17 cellular contexts compared by ENCODE assay signal in the genomic region with DNA sequence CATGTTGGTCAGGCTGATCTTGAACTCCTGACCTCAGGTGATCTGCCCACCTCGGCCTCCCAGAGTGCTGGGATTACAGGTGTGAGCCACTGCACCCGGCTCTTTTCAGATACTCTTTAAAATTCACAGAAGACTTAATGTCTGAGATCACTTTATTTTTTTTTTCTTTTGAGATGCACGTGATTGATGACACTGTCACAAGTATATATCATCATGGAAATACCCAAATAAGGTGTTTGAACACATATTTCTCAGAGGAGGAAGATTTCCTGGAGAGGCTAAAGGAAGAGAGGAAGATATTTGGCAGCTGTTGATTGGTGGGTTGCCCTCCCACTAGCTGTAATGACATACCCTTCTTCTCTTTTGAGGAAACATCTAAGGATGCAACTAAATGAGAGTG.
A peak's percentile ranks its signal among the peaks of the same experiment; 100 is the strongest.
DNase-seq lines count a peak whose midpoint lies in the region; ATAC-seq, FAIRE-seq and TF ChIP-seq lines count a peak whose summit lies in the region.
"Had no signal": no experiment of that assay in that cellular context is flagged by ENCODE, and none has a peak within 500 bp of the region (broad histone marks: within the 10 kb centered on the region; RNA-seq: fewer than 3 reads in every experiment).

No MANE protein-coding gene starts in this region.

- peaks cover 4 to 27% of the 10 kb centered on the region in 2 experiments; a peak in 3 of 5 replicates for H3K4me1 ChIP-seq in K562 (replicated peaks in 1 of 2; ENCODE audit: control insufficient read depth in 2 of 2, insufficient read depth in 2 of 2, low read length in 2 of 2)

- no peak for TF ChIP-seq RAD21 in K562 (CRISPR knock-in tag; conservative IDR thresholded peaks at IDR 0.05 in 1 of 2, IDR thresholded peaks at IDR 0.05 in 1 of 2)

- no peak overlapping the region for H3K9ac ChIP-seq in K562 (ENCODE audit: insufficient read depth in 1 of 2, low read depth in 2 of 2, low read length in 2 of 2)
- H3K9ac ChIP-seq: parathyroid adenoma had no signal

- POLR2A ChIA-PET in K562 (lab: Yijun Ruan, JAX), result interaction anchor here (0.7 to 1.9 kb wide), 3 partner anchors 42 to 231 kb away, joined by 3 to 7 read pairs (median 5); a partner anchor contains a TSS

- no peak for TF ChIP-seq CTCF in K562 (IDR thresholded peaks at IDR 0.05 in 2 of 3, conservative IDR thresholded peaks at IDR 0.05 in 1 of 3; ENCODE audit: insufficient read depth in 2 of 3, low read depth in 1 of 3, low read length in 3 of 3)

- ATAC-seq in GM19035 (IDR thresholded peaks at IDR 0.05; ENCODE audit: unreplicated experiment) (peak; percentile 7), GM21717 (IDR thresholded peaks at IDR 0.05; ENCODE audit: unreplicated experiment) (peak; percentile 18), HG03108 (IDR thresholded peaks at IDR 0.05; ENCODE audit: unreplicated experiment) (peak; percentile 7), K562 (no peak), HG02970 (IDR thresholded peaks at IDR 0.05; ENCODE audit: low FRiP score, unreplicated experiment) (no peak), Right ventricle myocardium superior (ENCODE audit: poor library complexity) (no peak)
- ATAC-seq: heart right ventricle had no signal

- no peak for FAIRE-seq in K562 (lab: Jason Lieb, UNC)

- no peaks in the 10 kb centered on the region for H3K79me2 ChIP-seq in K562 (ENCODE audit: control insufficient read depth, insufficient read depth, low read length)
- H3K79me2 ChIP-seq: parathyroid adenoma had no signal

- no peaks in the 10 kb centered on the region for H3K27me3 ChIP-seq in K562 (ENCODE audit: control insufficient read depth in 2 of 2, insufficient read depth in 2 of 2, low read length in 2 of 2)
- H3K27me3 ChIP-seq: heart right ventricle had no signal

- no peaks in the 10 kb centered on the region for H3K9me3 ChIP-seq in K562 (replicated peaks; ENCODE audit: control insufficient read depth, insufficient read depth, low read depth, low read length)
- H3K9me3 ChIP-seq: heart right ventricle had no signal

- intact Hi-C loops in K562 (cut with micrococcal nuclease) (loop anchor here (5.0 kb wide), 1 partner anchor 83 kb away; no protein-coding TSS in a partner anchor), Right ventricle myocardium superior (cut with DNase I) (no loop called here)

- in situ Hi-C loops in K562 (cut with MboI), result no loop called here

- no TSS peak for BruUV-seq in K562 (replicated peaks; lab: Mats Ljungman, UMichigan)

- TF ChIP-seq POLR2A in K562 (conservative IDR thresholded peaks at IDR 0.05), result no peak

- H3K27ac ChIP-seq in K562 (ENCODE audit: extremely low read depth, low read depth, low read length), result no peak overlapping the region
- H3K27ac ChIP-seq: heart right ventricle, parathyroid adenoma, skin epidermis had no signal

- no peaks in the 10 kb centered on the region for H3K36me3 ChIP-seq in K562 (ENCODE audit: control insufficient read depth, insufficient read depth, low read length)
- H3K36me3 ChIP-seq: heart right ventricle had no signal

- CTCF ChIA-PET in K562 (lab: Yijun Ruan, JAX; ENCODE audit: low intra/inter-chr PET ratio), result no interaction called here

- WGBS in K562 (ENCODE audit: insufficient coverage, low coverage, missing lambda C conversion rate), result 50% methylated on average over 3 of the region's 3 CpGs

- H3K9me1 ChIP-seq in K562 (ENCODE audit: control insufficient read depth, insufficient read depth, low read length), result no peaks in the 10 kb centered on the region

- H3K4me3 ChIP-seq in K562, result no peak overlapping the region
- H3K4me3 ChIP-seq: heart right ventricle, lung, skin epidermis had no signal

- no peak overlapping the region for H2AFZ ChIP-seq in K562 (ENCODE audit: low read depth, low read length)
- H2AFZ ChIP-seq: parathyroid adenoma had no signal

- TF ChIP-seq EP300 in K562 (IDR thresholded peaks at IDR 0.05; ENCODE audit: low read length), result no peak

- H3K4me2 ChIP-seq in K562 (ENCODE audit: insufficient read depth, low read length), result no peak overlapping the region

- H4K20me1 ChIP-seq in K562 (replicated peaks; ENCODE audit: control insufficient read depth, insufficient read depth, low read length), result no peaks in the 10 kb centered on the region

- no peak for DNase-seq in K562 (ENCODE audit: extremely low read depth in 1 of 4, low spot score in 3 of 4)
- no peak for DNase-seq in NCI-H345 treated with DMSO at 0.1 percent for 48 hours (lab: John Stamatoyannopoulos, UW; ENCODE audit: unreplicated experiment)
- DNase-seq in NCI-H1930 (lab: John Stamatoyannopoulos, UW), result no peak
- no peak for DNase-seq in Right ventricle myocardium superior
- DNase-seq: caudate nucleus; effector CD4-positive, alpha-beta T cell; GF-D8; heart right ventricle; KBM-7; naive B cell had no signal

TF ChIP-seq in K562, 482 proteins besides CTCF, POLR2A, EP300 and RAD21 (continues in another document):
- TF ChIP-seq HMG20A (CRISPR knock-in tag; conservative IDR thresholded peaks at IDR 0.05) (no peak), TFAM (CRISPR knock-in tag; conservative IDR thresholded peaks at IDR 0.05) (no peak), SMAD1 (IDR thresholded peaks at IDR 0.05; ENCODE audit: low read depth, low read length, partially characterized antibody) (no peak)
- TF ChIP-seq, protein P1, sequence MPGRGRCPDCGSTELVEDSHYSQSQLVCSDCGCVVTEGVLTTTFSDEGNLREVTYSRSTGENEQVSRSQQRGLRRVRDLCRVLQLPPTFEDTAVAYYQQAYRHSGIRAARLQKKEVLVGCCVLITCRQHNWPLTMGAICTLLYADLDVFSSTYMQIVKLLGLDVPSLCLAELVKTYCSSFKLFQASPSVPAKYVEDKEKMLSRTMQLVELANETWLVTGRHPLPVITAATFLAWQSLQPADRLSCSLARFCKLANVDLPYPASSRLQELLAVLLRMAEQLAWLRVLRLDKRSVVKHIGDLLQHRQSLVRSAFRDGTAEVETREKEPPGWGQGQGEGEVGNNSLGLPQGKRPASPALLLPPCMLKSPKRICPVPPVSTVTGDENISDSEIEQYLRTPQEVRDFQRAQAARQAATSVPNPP (IDR thresholded peaks at IDR 0.05; ENCODE audit: borderline replicate concordance, insufficient read depth, insufficient read length), result no peak
- TF ChIP-seq, protein P2, sequence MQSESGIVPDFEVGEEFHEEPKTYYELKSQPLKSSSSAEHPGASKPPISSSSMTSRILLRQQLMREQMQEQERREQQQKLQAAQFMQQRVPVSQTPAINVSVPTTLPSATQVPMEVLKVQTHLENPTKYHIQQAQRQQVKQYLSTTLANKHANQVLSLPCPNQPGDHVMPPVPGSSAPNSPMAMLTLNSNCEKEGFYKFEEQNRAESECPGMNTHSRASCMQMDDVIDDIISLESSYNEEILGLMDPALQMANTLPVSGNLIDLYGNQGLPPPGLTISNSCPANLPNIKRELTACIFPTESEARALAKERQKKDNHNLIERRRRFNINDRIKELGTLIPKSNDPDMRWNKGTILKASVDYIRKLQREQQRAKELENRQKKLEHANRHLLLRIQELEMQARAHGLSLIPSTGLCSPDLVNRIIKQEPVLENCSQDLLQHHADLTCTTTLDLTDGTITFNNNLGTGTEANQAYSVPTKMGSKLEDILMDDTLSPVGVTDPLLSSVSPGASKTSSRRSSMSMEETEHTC (IDR thresholded peaks at IDR 0.05), result no peak
- TF ChIP-seq, protein P3, sequence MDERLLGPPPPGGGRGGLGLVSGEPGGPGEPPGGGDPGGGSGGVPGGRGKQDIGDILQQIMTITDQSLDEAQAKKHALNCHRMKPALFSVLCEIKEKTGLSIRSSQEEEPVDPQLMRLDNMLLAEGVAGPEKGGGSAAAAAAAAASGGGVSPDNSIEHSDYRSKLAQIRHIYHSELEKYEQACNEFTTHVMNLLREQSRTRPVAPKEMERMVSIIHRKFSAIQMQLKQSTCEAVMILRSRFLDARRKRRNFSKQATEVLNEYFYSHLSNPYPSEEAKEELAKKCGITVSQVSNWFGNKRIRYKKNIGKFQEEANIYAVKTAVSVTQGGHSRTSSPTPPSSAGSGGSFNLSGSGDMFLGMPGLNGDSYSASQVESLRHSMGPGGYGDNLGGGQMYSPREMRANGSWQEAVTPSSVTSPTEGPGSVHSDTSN (CRISPR knock-in tag; IDR thresholded peaks at IDR 0.05; ENCODE audit: low read depth), result no peak
- TF ChIP-seq, protein P3 (tag; conservative IDR thresholded peaks at IDR 0.05; ENCODE audit: low read depth), result peak; percentile 76
- TF ChIP-seq, protein P4, sequence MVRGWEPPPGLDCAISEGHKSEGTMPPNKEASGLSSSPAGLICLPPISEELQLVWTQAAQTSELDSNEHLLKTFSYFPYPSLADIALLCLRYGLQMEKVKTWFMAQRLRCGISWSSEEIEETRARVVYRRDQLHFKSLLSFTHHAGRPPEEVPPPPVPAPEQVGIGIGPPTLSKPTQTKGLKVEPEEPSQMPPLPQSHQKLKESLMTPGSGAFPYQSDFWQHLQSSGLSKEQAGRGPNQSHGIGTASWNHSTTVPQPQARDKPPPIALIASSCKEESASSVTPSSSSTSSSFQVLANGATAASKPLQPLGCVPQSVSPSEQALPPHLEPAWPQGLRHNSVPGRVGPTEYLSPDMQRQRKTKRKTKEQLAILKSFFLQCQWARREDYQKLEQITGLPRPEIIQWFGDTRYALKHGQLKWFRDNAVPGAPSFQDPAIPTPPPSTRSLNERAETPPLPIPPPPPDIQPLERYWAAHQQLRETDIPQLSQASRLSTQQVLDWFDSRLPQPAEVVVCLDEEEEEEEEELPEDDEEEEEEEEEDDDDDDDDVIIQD (CRISPR knock-in tag; IDR thresholded peaks at IDR 0.05), result no peak

Comparison
In these comparisons a context has a peak if more than half of its experiments do, and no peak if none do; other contexts are left out.
1. ATAC-seq: peak in GM19035 (single experiment), GM21717 (single experiment) and HG03108 (single experiment); none in K562 (single experiment), HG02970 (single experiment) and Right ventricle myocardium superior (single experiment).